In the genomic region with DNA sequence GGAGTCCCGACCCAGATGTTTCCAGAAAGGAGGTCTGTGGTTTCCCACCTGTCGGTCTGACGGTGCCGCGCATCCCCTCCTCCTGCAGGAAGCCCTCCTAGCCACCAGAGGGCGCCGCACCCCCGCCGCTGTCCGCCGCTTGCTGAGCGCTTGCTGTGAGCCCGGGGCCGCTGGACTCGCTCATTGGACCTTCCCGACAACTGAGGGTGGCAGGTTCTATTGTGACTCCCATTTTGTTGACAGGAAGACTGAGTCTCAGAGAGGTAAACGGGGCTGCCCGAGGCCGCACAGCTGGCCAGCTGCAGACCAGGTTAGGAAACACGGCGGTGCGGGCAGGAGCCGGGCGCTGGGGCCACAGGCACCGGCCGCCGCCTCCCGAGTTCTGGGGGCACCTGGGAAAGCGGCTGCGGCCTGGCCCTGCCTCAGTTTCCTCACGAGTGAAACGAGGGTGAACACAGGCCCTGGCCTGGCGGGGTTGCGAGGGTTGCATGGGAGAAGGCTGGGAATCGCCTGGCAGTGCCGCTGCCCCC, we compare ENCODE assay signal across 8 cellular contexts.
DNase-seq lines count a peak whose midpoint lies in the region; ATAC-seq lines count a peak whose summit lies in the region.

No MANE protein-coding gene starts in this region.

- H3K27ac Mint-ChIP-seq in T-helper 1 cell treated with Interleukin-12 subunit alpha and Interleukin-12 subunit beta and Interleukin-4 antibody, amounts not matched to agents 30 μg/mL and 1 μg/mL, for 36 hours = peak overlapping the region; percentile 58
- no peak overlapping the region for H3K27ac Mint-ChIP-seq in activated naive CD8-positive, alpha-beta T cell treated with anti-CD3 and anti-CD28 coated beads, Interleukin-2, amount 50 U/mL, for 24 hours

- H3K27ac ChIP-seq in iPS-18a (ENCODE audit: low read length) = no peak overlapping the region

- peak; percentile 31 for ATAC-seq in activated naive CD8-positive, alpha-beta T cell treated with anti-CD3 and anti-CD28 coated beads, Interleukin-2, amount 50 U/mL, for 24 hours
- no peak for ATAC-seq in GM19455 (IDR thresholded peaks at IDR 0.05; ENCODE audit: unreplicated experiment)
- no peak for ATAC-seq in GM21526 (IDR thresholded peaks at IDR 0.05; ENCODE audit: low FRiP score, unreplicated experiment)

- DNase-seq in NCI-H82 (lab: John Stamatoyannopoulos, UW) = peak; percentile 22
- no peak for DNase-seq in NCI-H82 treated with DMSO at 0.1 percent for 48 hours (lab: John Stamatoyannopoulos, UW; ENCODE audit: unreplicated experiment)
- DNase-seq in activated naive CD8-positive, alpha-beta T cell treated with anti-CD3 and anti-CD28 coated beads, Interleukin-2, amount 50 U/mL, for 24 hours = peak; percentile 85
- peak; percentile 60 to 71 for DNase-seq in stimulated activated CD4-positive, alpha-beta T cell treated with anti-CD3 and anti-CD28 coated beads, Interleukin-1b, Interleukin-23, amount 100 ng/mL, for 4 hours (ENCODE audit: low read depth in 2 of 2)

- peak overlapping the region; percentile 34 for H3K4me3 ChIP-seq in iPS-18a (ENCODE audit: low read length)

- H3K4me1 ChIP-seq in iPS-18a (ENCODE audit: control insufficient read depth, low read depth, low read length) = peaks cover 11% of the 10 kb centered on the region

- H3K27me3 Mint-ChIP-seq in T-helper 1 cell treated with Interleukin-12 subunit alpha and Interleukin-12 subunit beta and Interleukin-4 antibody, amounts not matched to agents 30 μg/mL and 1 μg/mL, for 36 hours (ENCODE audit: low read depth) = no peaks in the 10 kb centered on the region
- H3K27me3 Mint-ChIP-seq in activated naive CD8-positive, alpha-beta T cell treated with anti-CD3 and anti-CD28 coated beads, Interleukin-2, amount 50 U/mL, for 24 hours = peaks cover 3% of the 10 kb centered on the region

- no peaks in the 10 kb centered on the region for H3K36me3 ChIP-seq in iPS-18a (ENCODE audit: control insufficient read depth, low read depth, low read length)

- H3K27me3 ChIP-seq in iPS-18a (ENCODE audit: control insufficient read depth, insufficient read depth, low read length) = peaks cover 8% of the 10 kb centered on the region

- H3K9ac ChIP-seq in iPS-18a (ENCODE audit: low read length) = no peak overlapping the region

- H3K4me1 Mint-ChIP-seq in T-helper 1 cell treated with Interleukin-12 subunit alpha and Interleukin-12 subunit beta and Interleukin-4 antibody, amounts not matched to agents 30 μg/mL and 1 μg/mL, for 36 hours (ENCODE audit: low read depth) = peaks cover 33% of the 10 kb centered on the region
- peaks cover 39% of the 10 kb centered on the region for H3K4me1 Mint-ChIP-seq in activated naive CD8-positive, alpha-beta T cell treated with anti-CD3 and anti-CD28 coated beads, Interleukin-2, amount 50 U/mL, for 24 hours

- H3K36me3 Mint-ChIP-seq in T-helper 1 cell treated with Interleukin-12 subunit alpha and Interleukin-12 subunit beta and Interleukin-4 antibody, amounts not matched to agents 30 μg/mL and 1 μg/mL, for 36 hours (ENCODE audit: low read depth) = no peaks in the 10 kb centered on the region
- H3K36me3 Mint-ChIP-seq in activated naive CD8-positive, alpha-beta T cell treated with anti-CD3 and anti-CD28 coated beads, Interleukin-2, amount 50 U/mL, for 24 hours (ENCODE audit: low read depth) = no peaks in the 10 kb centered on the region

- no peaks in the 10 kb centered on the region for H3K9me3 ChIP-seq in iPS-18a (ENCODE audit: control insufficient read depth, low read depth, low read length)

- peak overlapping the region; percentile 85 for H3K4me3 Mint-ChIP-seq in T-helper 1 cell treated with Interleukin-12 subunit alpha and Interleukin-12 subunit beta and Interleukin-4 antibody, amounts not matched to agents 30 μg/mL and 1 μg/mL, for 36 hours
- H3K4me3 Mint-ChIP-seq in activated naive CD8-positive, alpha-beta T cell treated with anti-CD3 and anti-CD28 coated beads, Interleukin-2, amount 50 U/mL, for 24 hours = peak overlapping the region; percentile 65

- no peaks in the 10 kb centered on the region for H3K9me3 Mint-ChIP-seq in T-helper 1 cell treated with Interleukin-12 subunit alpha and Interleukin-12 subunit beta and Interleukin-4 antibody, amounts not matched to agents 30 μg/mL and 1 μg/mL, for 36 hours
- H3K9me3 Mint-ChIP-seq in activated naive CD8-positive, alpha-beta T cell treated with anti-CD3 and anti-CD28 coated beads, Interleukin-2, amount 50 U/mL, for 24 hours = no peaks in the 10 kb centered on the region
